10 cellular contexts compared by ENCODE assay signal in the genomic region with DNA sequence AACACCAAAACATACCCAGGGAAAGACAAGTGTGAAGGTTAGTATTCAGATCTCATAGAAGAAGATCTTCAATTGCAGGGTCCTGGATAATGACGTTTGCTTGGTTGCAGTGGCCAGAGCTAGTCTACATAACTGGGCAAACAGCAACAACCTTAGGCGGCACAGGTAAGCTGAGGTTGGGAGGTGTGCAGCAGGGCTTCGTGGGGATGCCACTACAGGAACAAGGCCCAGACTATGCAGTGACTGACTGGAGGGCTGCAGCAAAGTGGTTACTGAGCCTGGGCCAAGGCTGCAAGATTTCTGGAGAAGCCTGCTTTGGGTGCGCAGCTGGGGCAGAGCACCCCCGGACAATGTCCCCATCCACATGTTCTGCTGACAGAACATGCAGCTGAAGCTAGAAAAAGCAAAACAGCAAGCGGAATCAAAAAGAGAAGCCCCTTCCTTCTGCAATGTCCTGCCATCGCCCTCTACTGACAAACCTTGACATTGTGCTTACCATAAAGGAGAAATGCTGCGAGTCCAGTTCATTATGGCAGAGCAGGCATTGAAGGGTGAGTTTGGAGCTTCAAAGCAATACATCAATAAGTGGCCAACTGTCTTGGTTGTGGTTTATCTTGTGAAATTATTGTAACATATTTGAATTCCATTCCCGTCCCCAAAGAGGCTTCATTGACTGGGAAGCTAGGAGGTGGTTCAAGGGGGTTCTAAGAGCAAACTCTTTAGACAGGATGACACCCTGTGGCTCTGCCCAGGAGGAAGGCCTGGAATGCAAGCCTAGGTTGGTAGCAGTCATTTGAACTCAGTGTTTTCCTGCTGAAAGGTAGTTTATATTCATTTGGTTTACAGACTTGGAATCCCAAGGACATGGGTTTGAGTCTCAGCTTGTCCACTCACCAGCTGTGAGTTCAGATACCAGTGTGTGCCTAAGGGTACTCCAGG.
DNase-seq lines count a peak whose midpoint lies in the region; ATAC-seq and TF ChIP-seq lines count a peak whose summit lies in the region.
"Had no signal": no experiment of that assay in that cellular context is flagged by ENCODE, and none has a peak within 500 bp of the region (broad histone marks: within the 10 kb centered on the region; RNA-seq: fewer than 3 reads in every experiment).

No MANE protein-coding gene starts in this region.

- TF ChIP-seq CTCF in HEK293 (tag by site-specific recombination; IDR thresholded peaks at IDR 0.05) (no peak), SU-DHL-6 (IDR thresholded peaks at IDR 0.05; ENCODE audit: insufficient read depth, low read length, poor library complexity, severe bottlenecking) (peak; percentile 53), hepatocyte (IDR thresholded peaks at IDR 0.05; ENCODE audit: poor library complexity) (peak; percentile 21), prostate gland (IDR thresholded peaks at IDR 0.05) (no peak), GM10248 (IDR thresholded peaks at IDR 0.05; ENCODE audit: control extremely low read depth, extremely low read depth, low read depth, missing control alignments) (no peak)

- whole genome bisulfite sequencing in hepatocyte (ENCODE audit: low lambda C conversion rate, missing lambda C conversion rate), result 86% methylated on average over 9 of the region's 9 CpGs
- 91% methylated on average over 9 of the region's 9 CpGs for WGBS in prostate gland

- DNase-seq in D341Med (ENCODE audit: low spot score) (peak; percentile 56), hepatocyte (ENCODE audit: low spot score) (no peak), mesenteric fat pad (ENCODE audit: low spot score) (no peak), prostate gland (ENCODE audit: low spot score) (no peak), GM10248 (ENCODE audit: extremely low spot score) (no peak)
- DNase-seq in stimulated activated effector memory CD8-positive, alpha-beta T cell treated with anti-CD3 and anti-CD28 coated beads, Interleukin-12 subunit alpha, Interleukin-12 subunit beta, amount 100 ng/mL, for 72 hours (ENCODE audit: low spot score in 2 of 2), result no peak
- DNase-seq: adrenal gland had no signal

- intact Hi-C loops in prostate gland (cut with DNase I), result no loop called here

- peaks cover 28% of the 10 kb centered on the region for H3K4me1 Mint-ChIP-seq in stimulated activated effector memory CD8-positive, alpha-beta T cell treated with anti-CD3 and anti-CD28 coated beads, Interleukin-12 subunit alpha, Interleukin-12 subunit beta, amount 100 ng/mL, for 72 hours

- H3K4me3 ChIP-seq in HEK293 (ENCODE audit: low read depth, low read length) (no peak overlapping the region), SU-DHL-6 (ENCODE audit: insufficient read depth, low read length, poor library complexity, severe bottlenecking) (no peak overlapping the region), hepatocyte (no peak overlapping the region), prostate gland (no peak overlapping the region)
- H3K4me3 ChIP-seq: adrenal gland had no signal

- no peaks in the 10 kb centered on the region for H3K9me3 ChIP-seq in HEK293 (ENCODE audit: control insufficient read depth, insufficient read depth, low read depth, low read length)
- H3K9me3 ChIP-seq in SU-DHL-6 (ENCODE audit: insufficient read depth, low read length), result no peaks in the 10 kb centered on the region
- no peaks in the 10 kb centered on the region for H3K9me3 ChIP-seq in hepatocyte (ENCODE audit: low read depth)
- no peaks in the 10 kb centered on the region for H3K9me3 ChIP-seq in prostate gland
- H3K9me3 ChIP-seq: adrenal gland, neutrophil had no signal

- no peaks in the 10 kb centered on the region for H3K36me3 ChIP-seq in HEK293 (ENCODE audit: control insufficient read depth in 2 of 2, insufficient read depth in 1 of 2, low read length in 2 of 2)
- H3K36me3 ChIP-seq in SU-DHL-6 (ENCODE audit: low read length), result no peaks in the 10 kb centered on the region
- no peaks in the 10 kb centered on the region for H3K36me3 ChIP-seq in hepatocyte (replicated peaks; ENCODE audit: insufficient read depth, low read depth)
- no peaks in the 10 kb centered on the region for H3K36me3 ChIP-seq in prostate gland
- H3K36me3 ChIP-seq: adrenal gland, neutrophil had no signal

- H3K27ac ChIP-seq in HEK293 (ENCODE audit: extremely low read depth, low read depth, low read length) (no peak overlapping the region), SU-DHL-6 (ENCODE audit: low read depth, low read length) (peak overlapping the region; percentile 99), hepatocyte (no peak overlapping the region), prostate gland (no peak overlapping the region)
- H3K27ac ChIP-seq: adrenal gland, neutrophil had no signal

- no peaks in the 10 kb centered on the region for H3K9me3 Mint-ChIP-seq in stimulated activated effector memory CD8-positive, alpha-beta T cell treated with anti-CD3 and anti-CD28 coated beads, Interleukin-12 subunit alpha, Interleukin-12 subunit beta, amount 100 ng/mL, for 72 hours

- no peak for ATAC-seq in stimulated activated effector memory CD8-positive, alpha-beta T cell treated with anti-CD3 and anti-CD28 coated beads, Interleukin-12 subunit alpha, Interleukin-12 subunit beta, amount 100 ng/mL, for 72 hours

- H3K4me1 ChIP-seq in HEK293 (ENCODE audit: control insufficient read depth, insufficient read depth, low read length), result peaks cover 3% of the 10 kb centered on the region
- H3K4me1 ChIP-seq in hepatocyte (ENCODE audit: insufficient read depth), result peaks cover 24% of the 10 kb centered on the region
- no peaks in the 10 kb centered on the region for H3K4me1 ChIP-seq in prostate gland (replicated peaks)

- no peaks in the 10 kb centered on the region for H3K36me3 Mint-ChIP-seq in stimulated activated effector memory CD8-positive, alpha-beta T cell treated with anti-CD3 and anti-CD28 coated beads, Interleukin-12 subunit alpha, Interleukin-12 subunit beta, amount 100 ng/mL, for 72 hours

- H3K79me2 ChIP-seq in SU-DHL-6 (ENCODE audit: insufficient read depth, low read length) (no peaks in the 10 kb centered on the region), hepatocyte (no peaks in the 10 kb centered on the region)

- peak overlapping the region; percentile 38 for H2AFZ ChIP-seq in SU-DHL-6 (ENCODE audit: low read depth, low read length, severe bottlenecking)
- no peak overlapping the region for H2AFZ ChIP-seq in hepatocyte

- H4K20me1 ChIP-seq in SU-DHL-6 (ENCODE audit: low read depth, low read length) (no peaks in the 10 kb centered on the region), hepatocyte (ENCODE audit: insufficient read depth, poor library complexity, severe bottlenecking) (no peaks in the 10 kb centered on the region)

- CTCF ChIA-PET in HEK293 (lab: Yijun Ruan, JAX), result interaction anchor here (0.6 to 4.7 kb wide), 10 partner anchors 9 to 668 kb away, joined by 3 to 57 read pairs (median 4); no protein-coding TSS in a partner anchor
- CTCF ChIA-PET in GM10248 (lab: Yijun Ruan, JAX), result interaction anchor here (0.9 to 1.2 kb wide), 5 partner anchors 9 to 45 kb away, joined by 3 to 5 read pairs (median 3); no protein-coding TSS in a partner anchor

- H3K4me2 ChIP-seq in SU-DHL-6 (ENCODE audit: low read depth, low read length, poor library complexity, severe bottlenecking) (no peak overlapping the region), hepatocyte (no peak overlapping the region)

- H3K9ac ChIP-seq in SU-DHL-6 (ENCODE audit: low read length), result no peak overlapping the region

- POLR2A ChIA-PET in HEK293 (lab: Yijun Ruan, JAX) (no interaction called here), GM10248 (lab: Yijun Ruan, JAX) (no interaction called here)

- no peaks in the 10 kb centered on the region for H3K9me2 ChIP-seq in SU-DHL-6 (replicated peaks; ENCODE audit: insufficient read depth, low read length)
- no peaks in the 10 kb centered on the region for H3K9me2 ChIP-seq in hepatocyte (replicated peaks; ENCODE audit: insufficient read depth)

- TF ChIP-seq POLR2A in prostate gland (IDR thresholded peaks at IDR 0.05), result no peak

- no peak overlapping the region for H3K4me3 Mint-ChIP-seq in stimulated activated effector memory CD8-positive, alpha-beta T cell treated with anti-CD3 and anti-CD28 coated beads, Interleukin-12 subunit alpha, Interleukin-12 subunit beta, amount 100 ng/mL, for 72 hours

- peaks cover 9% of the 10 kb centered on the region for H3F3A ChIP-seq in SU-DHL-6 (ENCODE audit: insufficient read depth)

- no peak overlapping the region for H3K27ac Mint-ChIP-seq in stimulated activated effector memory CD8-positive, alpha-beta T cell treated with anti-CD3 and anti-CD28 coated beads, Interleukin-12 subunit alpha, Interleukin-12 subunit beta, amount 100 ng/mL, for 72 hours

- H3K27me3 ChIP-seq in SU-DHL-6 (ENCODE audit: low read length) (no peaks in the 10 kb centered on the region), hepatocyte (no peaks in the 10 kb centered on the region), prostate gland (replicated peaks; ENCODE audit: insufficient read depth) (no peaks in the 10 kb centered on the region)
- H3K27me3 ChIP-seq: adrenal gland, neutrophil had no signal

TF ChIP-seq in HEK293, 187 proteins besides CTCF, POLR2A, EP300 and RAD21 (continues in another document):
- TF ChIP-seq WT1 (tag by site-specific recombination; IDR thresholded peaks at IDR 0.05) (no peak), ZNF654 (tag by site-specific recombination; IDR thresholded peaks at IDR 0.05; ENCODE audit: low read depth) (peak; percentile 59), ZNF623 (tag by site-specific recombination; IDR thresholded peaks at IDR 0.05) (no peak), ZNF335 (tag by site-specific recombination; conservative IDR thresholded peaks at IDR 0.05) (no peak), ZFP69B (tag by site-specific recombination; IDR thresholded peaks at IDR 0.05) (no peak), SETDB1 (IDR thresholded peaks at IDR 0.05; ENCODE audit: insufficient read length, low read length) (peak; percentile 55), ZNF530 (tag by site-specific recombination; IDR thresholded peaks at IDR 0.05; ENCODE audit: low read depth) (no peak), ZNF366 (tag by site-specific recombination; conservative IDR thresholded peaks at IDR 0.05) (no peak), PATZ1 (tag by site-specific recombination; IDR thresholded peaks at IDR 0.05) (no peak)

Comparison
In these comparisons a context has a peak if more than half of its experiments do, and no peak if none do; other contexts are left out.
1. CTCF ChIP-seq: peak in SU-DHL-6 (single experiment) and hepatocyte (single experiment); none in HEK293 (single experiment), prostate gland (0 of 4) and GM10248 (single experiment).